Comparison of ENCODE assay signal across 12 cellular contexts in genomic region chr6:110882824-110883554, GRCh38. TPM values are rescaled to one million over a fixed set of nuclear protein-coding genes. Genes with fewer than 3 reads are reported as not detected.
DNase-seq lines count a peak whose midpoint lies in the region; ATAC-seq and TF ChIP-seq lines count a peak whose summit lies in the region.
"Had no signal": no experiment of that assay in that cellular context is flagged by ENCODE, and none has a peak within 500 bp of the region (broad histone marks: within the 10 kb centered on the region; RNA-seq: fewer than 3 reads in every experiment).

No MANE protein-coding gene starts in this region.

- H3K27me3 ChIP-seq in cardiac muscle cell, result no peaks in the 10 kb centered on the region
- H3K27me3 ChIP-seq: esophagus squamous epithelium had no signal

- H3K4me1 ChIP-seq in cardiac muscle cell (ENCODE audit: low read depth), result peaks cover 47% of the 10 kb centered on the region

- H3K4me3 Mint-ChIP-seq in progenitor cell of endocrine pancreas (ENCODE audit: low read depth), result no peak overlapping the region
- H3K4me3 Mint-ChIP-seq: mesothelial cell of epicardium had no signal

- H3K36me3 Mint-ChIP-seq in progenitor cell of endocrine pancreas (ENCODE audit: insufficient read depth), result peaks cover 11% of the 10 kb centered on the region

- no peak for ATAC-seq in Right ventricle myocardium inferior
- no peak for ATAC-seq in HG02938 (IDR thresholded peaks at IDR 0.05; ENCODE audit: unreplicated experiment)

- H3K27ac Mint-ChIP-seq in progenitor cell of endocrine pancreas, result peak overlapping the region; percentile 73

- peak overlapping the region; percentile 85 for H3K27ac ChIP-seq in cardiac muscle cell

- no peaks in the 10 kb centered on the region for H3K36me3 ChIP-seq in cardiac muscle cell
- H3K36me3 ChIP-seq: esophagus squamous epithelium had no signal

- no peak for TF ChIP-seq POLR2A in NB4 (IDR thresholded peaks at IDR 0.05; ENCODE audit: extremely low read depth, insufficient read length)

- intact Hi-C loops in Right ventricle myocardium inferior (cut with DNase I), result loop anchor here (5.0 kb wide), 1 partner anchor 341 kb away; no protein-coding TSS in a partner anchor

- peaks cover 43% of the 10 kb centered on the region for H3K4me1 Mint-ChIP-seq in progenitor cell of endocrine pancreas (ENCODE audit: low read depth)

- DNase-seq in cardiac muscle cell (ENCODE audit: low read depth in 1 of 2, low spot score in 1 of 2) (peak in 1 of 2 donors; percentile 25), Right ventricle myocardium inferior (ENCODE audit: missing footprints) (no peak), NB4 (ENCODE audit: low read depth) (no peak), choroid plexus epithelial cell (ENCODE audit: low read depth) (peak; percentile 19), progenitor cell of endocrine pancreas (ENCODE audit: low spot score, unreplicated experiment) (no peak), superior temporal gyrus (ENCODE audit: extremely low spot score) (no peak), cerebellar cortex (ENCODE audit: low spot score) (no peak)
- DNase-seq: esophagus squamous epithelium; RPMI8226; stimulated activated CD4-positive, alpha-beta T cell treated with anti-CD3 and anti-CD28 coated beads, Interleukin-1b, Interleukin-23, amount 100 ng/mL, for 48 hours had no signal

- no peaks in the 10 kb centered on the region for H3K9me3 ChIP-seq in cardiac muscle cell (ENCODE audit: low read depth)
- H3K9me3 ChIP-seq: esophagus squamous epithelium had no signal

- TF ChIP-seq CTCF in cardiac muscle cell (IDR thresholded peaks at IDR 0.05; ENCODE audit: low read depth, low read length) (no peak), NB4 (IDR thresholded peaks at IDR 0.05; ENCODE audit: low read depth, low read length) (no peak), choroid plexus epithelial cell (conservative IDR thresholded peaks at IDR 0.05; ENCODE audit: low read depth, low read length) (no peak), progenitor cell of endocrine pancreas (IDR thresholded peaks at IDR 0.05; ENCODE audit: unreplicated experiment) (no peak)

- H3K9me3 Mint-ChIP-seq in progenitor cell of endocrine pancreas (ENCODE audit: low read depth), result no peaks in the 10 kb centered on the region
- H3K9me3 Mint-ChIP-seq: mesothelial cell of epicardium had no signal

- H3K27me3 Mint-ChIP-seq in progenitor cell of endocrine pancreas, result no peaks in the 10 kb centered on the region

- no peak overlapping the region for H3K4me3 ChIP-seq in cardiac muscle cell
- peak overlapping the region; percentile 26 for H3K4me3 ChIP-seq in NB4 (ENCODE audit: low read depth, low read length)
- no peak overlapping the region for H3K4me3 ChIP-seq in choroid plexus epithelial cell (ENCODE audit: low read depth, low read length)
- H3K4me3 ChIP-seq: esophagus squamous epithelium had no signal

RNA-seq across cellular contexts. Expression of gene AMD1, which starts 8.4 kb away (rescaled TPM):
- 29.7 and 48.2 TPM in 2 replicates for total RNA-seq in cardiac muscle cell
- polyA plus RNA-seq in cardiac muscle cell, result 45.1 and 47.0 TPM in 2 replicates
- 84.9 TPM for total RNA-seq in Right ventricle myocardium inferior
- 75.0 and 75.2 TPM in 2 replicates for total RNA-seq in progenitor cell of endocrine pancreas
